ENCODE assay signal across 8 cellular contexts in the genomic region with DNA sequence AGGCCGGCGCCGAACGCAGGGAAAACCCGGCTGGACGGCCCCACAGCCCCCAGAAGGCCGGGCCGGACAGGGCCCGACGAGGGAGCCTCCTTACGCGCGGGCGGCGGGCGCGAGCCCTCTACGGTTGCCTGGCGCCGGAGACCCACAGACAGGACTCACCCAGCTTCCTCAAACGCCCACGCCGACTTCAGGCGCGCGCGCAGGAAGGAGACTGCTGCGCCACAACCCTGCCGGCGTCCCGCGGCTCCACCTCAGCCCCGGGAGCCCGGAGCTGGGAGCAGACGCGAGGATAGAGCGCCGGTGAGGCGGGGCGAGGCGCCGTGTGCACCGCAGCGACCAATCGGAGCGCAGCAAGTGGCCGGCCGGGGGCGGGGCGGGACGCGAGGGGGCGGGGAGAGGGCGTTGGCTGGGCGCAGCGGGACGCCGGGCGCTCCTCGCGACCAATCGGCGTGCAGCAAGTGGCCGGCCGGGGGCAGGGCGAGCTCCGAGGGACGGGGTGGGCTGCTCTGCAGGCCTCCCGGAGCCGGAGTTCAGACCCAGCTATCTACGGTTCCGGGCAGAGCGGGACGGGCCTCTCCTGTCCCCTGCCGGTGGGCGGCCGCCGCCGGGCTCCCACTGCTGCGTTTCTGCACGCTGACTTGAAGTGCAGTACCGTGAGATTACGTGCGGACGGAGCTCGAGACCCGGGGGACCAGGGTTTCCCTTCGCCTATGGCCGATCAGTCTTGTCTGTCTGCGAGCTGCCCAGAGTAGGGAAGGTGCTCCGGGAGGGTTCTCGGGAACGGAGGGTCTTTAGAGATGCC. TPM values are rescaled to one million over a fixed set of nuclear protein-coding genes. Genes with fewer than 3 reads are reported as not detected.
A peak's percentile ranks its signal among the peaks of the same experiment; 100 is the strongest.
DNase-seq lines count a peak whose midpoint lies in the region; ATAC-seq, FAIRE-seq and TF ChIP-seq lines count a peak whose summit lies in the region.

A gene (minus strand): TSS at position 296 of the 802 bp plus-strand sequence. CDS start 11,089 bp downstream, outside the sequence.

- H3K9me3 ChIP-seq in spleen: no peaks in the 10 kb centered on the region

- H3K4me1 Mint-ChIP-seq in immature natural killer cell: peaks cover 21% of the 10 kb centered on the region in 2 donors

- H3K27me3 Mint-ChIP-seq in immature natural killer cell (ENCODE audit: low read depth in 3 of 3): peaks cover 0 to 11% (median 0%) of the 10 kb centered on the region in 3 donors

- H3K36me3 Mint-ChIP-seq in immature natural killer cell: no peaks in the 10 kb centered on the region

- FAIRE-seq in bronchial epithelial cell (lab: Jason Lieb, UNC): no peak

- no peaks in the 10 kb centered on the region for H3K27me3 ChIP-seq in bronchial epithelial cell (ENCODE audit: control insufficient read depth, insufficient read depth, low read length)
- no peaks in the 10 kb centered on the region for H3K27me3 ChIP-seq in spleen (replicated peaks in 1 of 7)

- peak within 1 kb of the TSS; percentile 83 to 99 (median 96) for H3K27ac ChIP-seq in spleen

- H3K4me3 Mint-ChIP-seq in immature natural killer cell: peak within 1 kb of the TSS; percentile 92 to 96 (median 94)

- H3K4me1 ChIP-seq in spleen: peaks cover 11 to 34% (median 17%) of the 10 kb centered on the region in 6 donors

- TF ChIP-seq CTCF in WI38 (IDR thresholded peaks at IDR 0.05; ENCODE audit: low read depth, low read length) (peak; percentile 23; the same call in 1 of the 2 replicates), bronchial epithelial cell (IDR thresholded peaks at IDR 0.05; ENCODE audit: insufficient read depth, low read length, severe bottlenecking) (peak; percentile 36), spleen (IDR thresholded peaks at IDR 0.05 in 8 of 11, conservative IDR thresholded peaks at IDR 0.05 in 3 of 11) (peak in 10 of 11 experiments; percentile 30 to 68 (median 52))

- H3K9me3 Mint-ChIP-seq in immature natural killer cell: no peaks in the 10 kb centered on the region

- TF ChIP-seq POLR2A in spleen (IDR thresholded peaks at IDR 0.05): peak in 2 of 3 donors; percentile 77 to 90

- H3K36me3 ChIP-seq in bronchial epithelial cell (ENCODE audit: control insufficient read depth, insufficient read depth, low read length) (no peaks in the 10 kb centered on the region), spleen (peaks cover 0 to 7% (median 0%) of the 10 kb centered on the region in 6 donors)

- WGBS in spleen, 5 donors: 0 to 1% (median 0%) methylated on average over 38 to 93 of the region's 93 CpGs

- H3K27ac Mint-ChIP-seq in immature natural killer cell: peak within 1 kb of the TSS; percentile 84 to 97 (median 92)

- peak within 1 kb of the TSS; percentile 84 for H3K4me3 ChIP-seq in WI38 (ENCODE audit: low read depth, low read length)
- peak within 1 kb of the TSS; percentile 62 for H3K4me3 ChIP-seq in bronchial epithelial cell (ENCODE audit: low read depth, low read length)
- peak within 1 kb of the TSS; percentile 80 to 97 (median 94) for H3K4me3 ChIP-seq in spleen

- intact Hi-C loops in spleen (cut with DNase I; ENCODE audit: low total_unique reads): no loop called here

- ATAC-seq in GM18907 (IDR thresholded peaks at IDR 0.05; ENCODE audit: unreplicated experiment) (peak; percentile 89), HG03159 (IDR thresholded peaks at IDR 0.05; ENCODE audit: unreplicated experiment) (peak; percentile 80)

- peak; percentile 98 for DNase-seq in AG08395 (ENCODE audit: low spot score)
- DNase-seq in NCI-H2227 (lab: John Stamatoyannopoulos, UW; ENCODE audit: unreplicated experiment): peak; percentile 97
- peak; percentile 90 for DNase-seq in bronchial epithelial cell (ENCODE audit: low read depth)
- peak; percentile 92 to 94 (median 93) for DNase-seq in immature natural killer cell
- peak; percentile 99 for DNase-seq in spleen

RNA-seq across cellular contexts. Expression of the gene that starts here (rescaled TPM):
- 16.9 and 31.6 TPM in 2 replicates for total RNA-seq in bronchial epithelial cell
- polyA plus RNA-seq in immature natural killer cell: 10 to 100 TPM; 44.2 to 58.4 (median 56.4) TPM
- total RNA-seq in spleen: 10 to 100 TPM; 31.3 to 78.5 (median 47.2) TPM
- polyA plus RNA-seq in spleen: 10 to 100 TPM; 30.7 to 44.7 (median 40.3) TPM

Comparison
In these comparisons a context has a peak if more than half of its experiments do, and no peak if none do; other contexts are left out.
1. Peak in every context shown above with its lines: DNase-seq, ATAC-seq, H3K4me3 ChIP-seq and H3K27ac ChIP-seq.